ENCODE assay signal across 8 cellular contexts in genomic region chr6:170048615-170049256, GRCh38.
DNase-seq lines count a peak whose midpoint lies in the region; ATAC-seq and TF ChIP-seq lines count a peak whose summit lies in the region.

No MANE protein-coding gene starts in this region.

- ATAC-seq in lower lobe of right lung (peak; percentile 69), GM21423 (IDR thresholded peaks at IDR 0.05; ENCODE audit: unreplicated experiment) (no peak), HG02678 (IDR thresholded peaks at IDR 0.05; ENCODE audit: unreplicated experiment) (no peak)

- intact Hi-C loops in colonic mucosa (cut with DNase I): no loop called here
- intact Hi-C loops in lower lobe of right lung (cut with DNase I): no loop called here
- intact Hi-C loops in tibial artery (cut with DNase I; ENCODE audit: low total_unique reads): no loop called here

- no peaks in the 10 kb centered on the region for H3K9me3 ChIP-seq in colonic mucosa
- H3K9me3 ChIP-seq in lower lobe of right lung: no peaks in the 10 kb centered on the region
- H3K9me3 ChIP-seq in tibial artery: no peaks in the 10 kb centered on the region

- no peaks in the 10 kb centered on the region for H3K36me3 ChIP-seq in colonic mucosa
- no peaks in the 10 kb centered on the region for H3K36me3 ChIP-seq in lower lobe of right lung
- H3K36me3 ChIP-seq in tibial artery: no peaks in the 10 kb centered on the region

- H3K27me3 ChIP-seq in colonic mucosa: no peaks in the 10 kb centered on the region
- H3K27me3 ChIP-seq in lower lobe of right lung (ENCODE audit: low read depth): peaks cover 4% of the 10 kb centered on the region
- peaks cover 0 to 15% of the 10 kb centered on the region in 2 donors for H3K27me3 ChIP-seq in tibial artery

- TF ChIP-seq CTCF in colonic mucosa (IDR thresholded peaks at IDR 0.05) (no peak), lower lobe of right lung (IDR thresholded peaks at IDR 0.05) (no peak), tibial artery (IDR thresholded peaks at IDR 0.05) (no peak)

- H3K9ac ChIP-seq in colonic mucosa (ENCODE audit: low read depth in 2 of 2, low read length in 2 of 2): peak overlapping the region; percentile 3 to 37

- DNase-seq in MV-4-11 (lab: John Stamatoyannopoulos, UW) (peak; percentile 94), colonic mucosa (peak; percentile 58), lower lobe of right lung (peak; percentile 82), tibial artery (peak; percentile 60 to 78), NCI-H226 (no peak), 8988T (no peak)

- no peak overlapping the region for H3K4me3 ChIP-seq in colonic mucosa
- H3K4me3 ChIP-seq in lower lobe of right lung: no peak overlapping the region
- H3K4me3 ChIP-seq in tibial artery: no peak overlapping the region

- H3K27ac ChIP-seq in colonic mucosa (peak overlapping the region; percentile 59), lower lobe of right lung (peak overlapping the region; percentile 54), tibial artery (no peak overlapping the region)

- no peaks in the 10 kb centered on the region for H3K4me1 ChIP-seq in colonic mucosa
- H3K4me1 ChIP-seq in lower lobe of right lung: peaks cover 16% of the 10 kb centered on the region
- H3K4me1 ChIP-seq in tibial artery: no peaks in the 10 kb centered on the region

Comparison
In these comparisons a context has a peak if more than half of its experiments do, and no peak if none do; other contexts are left out.
1. DNase-seq: peak in MV-4-11 (single experiment), colonic mucosa (single experiment), lower lobe of right lung (single experiment) and tibial artery (2 of 2); none in NCI-H226 (single experiment) and 8988T (single experiment).
2. H3K27ac ChIP-seq: peak in colonic mucosa (single experiment) and lower lobe of right lung (single experiment); none in tibial artery (0 of 2).
3. ATAC-seq: peak in lower lobe of right lung (2 of 2); none in GM21423 (single experiment) and HG02678 (single experiment).